Comparison of ENCODE assay signal across 24 cellular contexts in the genomic region with DNA sequence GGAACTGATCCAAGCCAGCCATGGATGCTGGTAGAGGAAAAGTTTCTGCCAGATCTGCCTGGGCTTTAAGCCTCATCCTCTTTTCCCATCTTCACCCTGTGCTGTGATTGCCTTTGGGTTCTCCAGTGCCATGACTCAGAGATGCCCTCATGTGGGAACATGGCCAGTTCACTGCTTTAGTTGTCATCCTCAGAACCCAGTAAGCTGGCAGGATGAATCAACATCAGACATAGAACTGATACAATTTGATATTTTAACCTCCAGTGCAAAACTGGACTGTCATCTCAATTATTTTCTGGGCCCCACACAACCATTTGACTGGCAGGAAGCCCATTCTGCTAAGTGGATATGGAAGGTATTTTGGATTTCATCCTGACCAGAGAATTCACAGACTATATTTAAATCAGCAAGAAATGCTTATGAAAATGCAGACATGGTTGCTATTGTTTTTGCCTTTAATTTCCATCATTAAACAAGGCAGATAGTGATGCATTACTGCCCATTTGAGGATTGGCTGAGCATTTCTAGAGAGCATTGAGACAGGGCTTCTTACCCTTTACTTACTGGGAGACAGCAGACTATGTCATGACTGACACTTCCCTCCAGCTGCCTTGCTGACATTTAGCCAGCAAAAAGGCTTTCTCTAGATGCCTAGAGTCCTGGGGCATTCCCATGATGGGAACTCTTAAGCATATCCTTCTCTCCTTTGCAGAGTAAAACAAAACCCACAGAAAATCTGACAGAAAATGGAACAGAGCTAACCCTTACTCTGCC.
DNase-seq lines count a peak whose midpoint lies in the region; ATAC-seq lines count a peak whose summit lies in the region.
"Had no signal": no experiment of that assay in that cellular context is flagged by ENCODE, and none has a peak within 500 bp of the region (broad histone marks: within the 10 kb centered on the region; RNA-seq: fewer than 3 reads in every experiment).

No MANE protein-coding gene starts in this region.

- peak; percentile 22 for DNase-seq in Daoy (ENCODE audit: low read depth)
- peak; percentile 57 for DNase-seq in M059J (ENCODE audit: low read depth)
- peak; percentile 27 for DNase-seq in astrocyte of the hippocampus (ENCODE audit: low read depth, low spot score)
- no peak for DNase-seq in left ventricle myocardium superior
- no peak for DNase-seq in NCI-H345 (lab: John Stamatoyannopoulos, UW)
- DNase-seq in AG08396 (ENCODE audit: low spot score) = no peak
- DNase-seq in NCI-H2227 (lab: John Stamatoyannopoulos, UW; ENCODE audit: unreplicated experiment) = no peak
- DNase-seq: activated CD4-positive, alpha-beta T cell treated with anti-CD3 and anti-CD28 coated beads, Interleukin-2, amount 10 ng/mL, durations not matched to agents 24 days and 14 days; activated CD8-positive, alpha-beta memory T cell treated with anti-CD3 and anti-CD28 coated beads for 24 hours; activated T-cell treated with anti-CD3 and anti-CD28 coated beads for 4 hours; amniotic stem cell; DMS53; effector memory CD4-positive, alpha-beta T cell; GDM1; HCEC 1CT; Kasumi-1; lower lobe of right lung; naive thymus-derived CD8-positive, alpha-beta T cell; NCI-H524; nucleus accumbens; SHP77 treated with DMSO at 0.1 percent for 48 hours; stimulated activated CD4-positive, alpha-beta T cell treated with anti-CD3 and anti-CD28 coated beads, Interleukin-15, amount 100 ng/mL, for 24 hours; stimulated activated CD4-positive, alpha-beta T cell treated with anti-CD3 and anti-CD28 coated beads, Interleukin-4, amount 100 ng/mL, for 4 hours had no signal

- peak; percentile 59 for ATAC-seq in left ventricle myocardium superior
- ATAC-seq: lower lobe of right lung; naive thymus-derived CD8-positive, alpha-beta T cell; Panc1 had no signal

- intact Hi-C loops in left ventricle myocardium superior (cut with micrococcal nuclease) = no loop called here

Comparison
In these comparisons a context has a peak if more than half of its experiments do, and no peak if none do; other contexts are left out.
1. DNase-seq: peak in Daoy (single experiment), M059J (single experiment) and astrocyte of the hippocampus (single experiment); none in left ventricle myocardium superior (single experiment), NCI-H345 (single experiment), AG08396 (single experiment) and NCI-H2227 (single experiment).